Comparison of ENCODE assay signal across 32 cellular contexts in the genomic region with DNA sequence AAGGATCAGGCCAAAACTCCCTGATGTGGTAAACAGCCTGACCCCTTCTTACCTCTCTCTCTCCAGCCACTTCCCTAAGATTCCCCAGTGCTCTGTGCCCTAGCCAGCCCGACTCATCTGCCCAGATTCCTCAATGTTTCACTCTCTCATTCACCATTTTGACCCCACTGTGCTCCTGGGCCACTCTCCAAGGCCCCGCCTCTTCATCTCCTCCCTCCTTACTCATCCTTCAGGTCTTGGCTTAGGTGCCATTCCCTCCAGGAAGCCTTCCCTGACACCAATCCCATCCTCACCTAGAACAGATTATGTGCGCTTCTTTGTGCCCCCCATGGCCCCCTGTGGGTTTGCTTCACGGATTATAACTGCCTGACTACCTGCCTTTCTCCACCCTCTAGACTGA. TPM values are rescaled to one million over a fixed set of nuclear protein-coding genes. Genes with fewer than 3 reads are reported as not detected.
DNase-seq lines count a peak whose midpoint lies in the region; ATAC-seq, FAIRE-seq and TF ChIP-seq lines count a peak whose summit lies in the region.
"Had no signal": no experiment of that assay in that cellular context is flagged by ENCODE, and none has a peak within 500 bp of the region (broad histone marks: within the 10 kb centered on the region; RNA-seq: fewer than 3 reads in every experiment).

No MANE protein-coding gene starts in this region.

- no peak for ATAC-seq in activated T-helper 17 cell treated with anti-CD3 and anti-CD28 coated beads, Interleukin-2, amount 50 U/mL, for 72 hours (replicated peaks)
- ATAC-seq in upper lobe of left lung (ENCODE audit: low FRiP score in 2 of 2) = no peak
- ATAC-seq: mucosa of descending colon had no signal

- peaks cover 5 to 12% (median 12%) of the 10 kb centered on the region in 4 donors for H3K4me1 ChIP-seq in upper lobe of left lung
- H3K4me1 ChIP-seq: SJSA1 had no signal

- no peak for TF ChIP-seq POLR2A in upper lobe of left lung (IDR thresholded peaks at IDR 0.05)

- CTCF ChIA-PET in activated naive CD4-positive, alpha-beta T cell treated with anti-CD3 and anti-CD28 coated beads for 36 hours (lab: Charles Lee) = no interaction called here

- TF ChIP-seq CTCF in upper lobe of left lung (IDR thresholded peaks at IDR 0.05) (no peak), coronary artery (IDR thresholded peaks at IDR 0.05) (no peak)

- H3K9me3 Mint-ChIP-seq in activated naive CD4-positive, alpha-beta T cell treated with anti-CD3 and anti-CD28 coated beads for 36 hours = no peaks in the 10 kb centered on the region
- no peaks in the 10 kb centered on the region for H3K9me3 Mint-ChIP-seq in activated T-helper 17 cell treated with anti-CD3 and anti-CD28 coated beads, Interleukin-2, amount 50 U/mL, for 72 hours
- H3K9me3 Mint-ChIP-seq: CD8-positive, alpha-beta memory T cell; nephron had no signal

- no peaks in the 10 kb centered on the region for H3K27me3 ChIP-seq in upper lobe of left lung
- H3K27me3 ChIP-seq: brain microvascular endothelial cell, ovary, SJSA1 had no signal

- H3K27ac ChIP-seq in upper lobe of left lung = no peak overlapping the region
- H3K27ac ChIP-seq in coronary artery = no peak overlapping the region
- H3K27ac ChIP-seq: brain microvascular endothelial cell, HL-60, ovary, SJSA1 had no signal

- no peaks in the 10 kb centered on the region for H3K27me3 Mint-ChIP-seq in activated naive CD4-positive, alpha-beta T cell treated with anti-CD3 and anti-CD28 coated beads for 36 hours (ENCODE audit: low read depth)
- no peaks in the 10 kb centered on the region for H3K27me3 Mint-ChIP-seq in activated T-helper 17 cell treated with anti-CD3 and anti-CD28 coated beads, Interleukin-2, amount 50 U/mL, for 72 hours
- H3K27me3 Mint-ChIP-seq: B cell; CD8-positive, alpha-beta memory T cell had no signal

- no peak for DNase-seq in activated naive CD4-positive, alpha-beta T cell treated with anti-CD3 and anti-CD28 coated beads for 36 hours
- DNase-seq in activated naive CD4-positive, alpha-beta T cell (lab: John Stamatoyannopoulos, UW) = no peak
- DNase-seq in NCI-H226 = peak; percentile 24
- DNase-seq in islet precursor cell = peak; percentile 42
- no peak for DNase-seq in frontal cortex (ENCODE audit: low spot score in 2 of 2)
- DNase-seq in upper lobe of left lung = no peak
- no peak for DNase-seq in coronary artery (ENCODE audit: low spot score)
- DNase-seq: amniotic stem cell; brain microvascular endothelial cell; CD8-positive, alpha-beta memory T cell; effector CD8-positive, alpha-beta T cell; erythroblast; GOT3; head of caudate nucleus; kidney; mucosa of descending colon; NCI-H1092 treated with DMSO at 0.1 percent for 48 hours; NCI-H187 treated with DMSO at 0.1 percent for 48 hours; NCI-H2171 treated with DMSO at 0.1 percent for 48 hours; NCI-H526 treated with DMSO at 0.1 percent for 48 hours; ovary; RPMI8226 had no signal

- TF ChIP-seq EP300 in upper lobe of left lung (IDR thresholded peaks at IDR 0.05) = no peak

- peaks cover 80% of the 10 kb centered on the region for H3K36me3 Mint-ChIP-seq in activated naive CD4-positive, alpha-beta T cell treated with anti-CD3 and anti-CD28 coated beads for 36 hours (ENCODE audit: low read depth)
- H3K36me3 Mint-ChIP-seq in activated T-helper 17 cell treated with anti-CD3 and anti-CD28 coated beads, Interleukin-2, amount 50 U/mL, for 72 hours (ENCODE audit: low read depth) = peaks cover 100% of the 10 kb centered on the region

- intact Hi-C loops in activated naive CD4-positive, alpha-beta T cell treated with anti-CD3 and anti-CD28 coated beads for 36 hours (cut with micrococcal nuclease) = no loop called here

- no peak overlapping the region for H3K4me3 Mint-ChIP-seq in activated naive CD4-positive, alpha-beta T cell treated with anti-CD3 and anti-CD28 coated beads for 36 hours
- peak overlapping the region; percentile 7 for H3K4me3 Mint-ChIP-seq in activated T-helper 17 cell treated with anti-CD3 and anti-CD28 coated beads, Interleukin-2, amount 50 U/mL, for 72 hours
- H3K4me3 Mint-ChIP-seq: B cell; CD8-positive, alpha-beta memory T cell; nephron had no signal

- H3K9me3 ChIP-seq in upper lobe of left lung = no peaks in the 10 kb centered on the region
- H3K9me3 ChIP-seq: mucosa of descending colon, ovary, SJSA1 had no signal

- WGBS in upper lobe of left lung, 2 donors = 88 to 97% methylated on average over 4 of the region's 4 CpGs

- no peak for FAIRE-seq in frontal cortex (lab: Jason Lieb, UNC)
- FAIRE-seq: kidney had no signal

- H3K27ac Mint-ChIP-seq in activated naive CD4-positive, alpha-beta T cell treated with anti-CD3 and anti-CD28 coated beads for 36 hours = peak overlapping the region; percentile 50
- peak overlapping the region; percentile 3 for H3K27ac Mint-ChIP-seq in activated T-helper 17 cell treated with anti-CD3 and anti-CD28 coated beads, Interleukin-2, amount 50 U/mL, for 72 hours
- H3K27ac Mint-ChIP-seq: B cell, nephron had no signal

- peaks cover 71% of the 10 kb centered on the region for H3K4me1 Mint-ChIP-seq in activated naive CD4-positive, alpha-beta T cell treated with anti-CD3 and anti-CD28 coated beads for 36 hours (ENCODE audit: low read depth)
- peaks cover 30% of the 10 kb centered on the region for H3K4me1 Mint-ChIP-seq in activated T-helper 17 cell treated with anti-CD3 and anti-CD28 coated beads, Interleukin-2, amount 50 U/mL, for 72 hours
- H3K4me1 Mint-ChIP-seq: B cell, nephron had no signal

- H3K4me3 ChIP-seq in upper lobe of left lung (no peak overlapping the region), coronary artery (no peak overlapping the region)
- H3K4me3 ChIP-seq: lung, mucosa of descending colon, ovary, SJSA1, skin epidermis had no signal

- H3K36me3 ChIP-seq in upper lobe of left lung = peaks cover 48 to 98% (median 70%) of the 10 kb centered on the region in 4 donors
- H3K36me3 ChIP-seq: ovary had no signal

RNA-seq across cellular contexts. Expression of a gene that starts 13.2 kb away (rescaled TPM):
- total RNA-seq in activated naive CD4-positive, alpha-beta T cell treated with anti-CD3 and anti-CD28 coated beads for 36 hours = 100 to 1,000 TPM; 116 to 117 TPM
- total RNA-seq in activated T-helper 17 cell treated with anti-CD3 and anti-CD28 coated beads, Interleukin-2, amount 50 U/mL, for 72 hours = 100 to 1,000 TPM; 346 to 386 TPM
- total RNA-seq in frontal cortex (4.1 TPM), upper lobe of left lung (100 to 1,000 TPM in 4 of 6 donors, 10 to 100 TPM in 2; 61.6 to 177 (median 118) TPM)

RNA-seq across cellular contexts. Expression of a gene that starts 23.2 kb away (rescaled TPM):
- 1 to 10 TPM; 1.0 TPM for total RNA-seq in activated naive CD4-positive, alpha-beta T cell treated with anti-CD3 and anti-CD28 coated beads for 36 hours
- 1 to 10 TPM; 2.2 to 6.2 TPM for total RNA-seq in activated T-helper 17 cell treated with anti-CD3 and anti-CD28 coated beads, Interleukin-2, amount 50 U/mL, for 72 hours
- total RNA-seq in frontal cortex (not detected), upper lobe of left lung (1 to 10 TPM in 3 of 6 donors, under 1 TPM in 1, not detected in 2; 0.30 to 2.6 (median 1.6) TPM)
- total RNA-seq: B cell, LHCN-M2, ovary, renal cortical epithelial cell, SJSA1 had no signal

RNA-seq across cellular contexts. Expression of a gene that starts 32.7 kb away (rescaled TPM):
- total RNA-seq in activated naive CD4-positive, alpha-beta T cell treated with anti-CD3 and anti-CD28 coated beads for 36 hours = not detected
- total RNA-seq in activated T-helper 17 cell treated with anti-CD3 and anti-CD28 coated beads, Interleukin-2, amount 50 U/mL, for 72 hours = not detected
- total RNA-seq in frontal cortex (not detected), upper lobe of left lung (not detected)
- total RNA-seq: B cell; CD8-positive, alpha-beta memory T cell; kidney; LHCN-M2; mucosa of descending colon; ovary; renal cortical epithelial cell; SJSA1; ureter had no signal

RNA-seq across cellular contexts. Expression of a gene that starts 46.6 kb away (rescaled TPM):
- under 1 TPM; 0.74 to 0.99 TPM for total RNA-seq in activated naive CD4-positive, alpha-beta T cell treated with anti-CD3 and anti-CD28 coated beads for 36 hours
- under 1 TPM; 0.22 to 0.82 TPM for total RNA-seq in activated T-helper 17 cell treated with anti-CD3 and anti-CD28 coated beads, Interleukin-2, amount 50 U/mL, for 72 hours
- total RNA-seq in frontal cortex (0.41 TPM), upper lobe of left lung (1 to 10 TPM in 5 of 6 donors, not detected in 1; 1.1 to 4.1 (median 2.0) TPM)
- total RNA-seq: SJSA1 had no signal

Comparison
In these comparisons a context has a peak if more than half of its experiments do, and no peak if none do; other contexts are left out.
1. DNase-seq: peak in NCI-H226 (single experiment) and islet precursor cell (single experiment); none in activated naive CD4-positive, alpha-beta T cell treated with anti-CD3 and anti-CD28 coated beads for 36 hours (single experiment), activated naive CD4-positive, alpha-beta T cell (0 of 4), frontal cortex (0 of 2), upper lobe of left lung (0 of 2) and coronary artery (single experiment).
2. RNA of a gene that starts 13.2 kb away (total RNA-seq): 346 to 386 TPM in activated T-helper 17 cell treated with anti-CD3 and anti-CD28 coated beads, Interleukin-2, amount 50 U/mL, for 72 hours, 61.6 to 177 TPM in upper lobe of left lung and 116 to 117 TPM in activated naive CD4-positive, alpha-beta T cell treated with anti-CD3 and anti-CD28 coated beads for 36 hours; 4.1 TPM in frontal cortex (single experiment); every median in the first group is over 10 times any median in the second.